In the genomic region with DNA sequence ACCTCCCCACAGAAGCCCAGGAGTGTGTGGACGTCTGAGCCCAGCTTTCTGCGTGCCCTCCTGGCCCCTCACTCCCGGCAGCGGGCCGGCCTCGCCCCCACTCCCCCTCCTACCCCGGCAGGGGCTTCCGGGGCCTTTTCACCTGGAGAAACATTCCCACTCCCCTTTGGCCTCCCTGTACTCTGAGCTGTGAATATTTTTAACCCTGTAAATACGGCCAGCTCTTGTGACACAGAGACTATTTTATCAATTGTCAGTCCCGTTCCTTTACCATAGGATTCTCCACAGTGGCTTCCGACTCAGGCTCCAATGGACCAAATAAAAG, we compare ENCODE assay signal across 1 cellular context.
TF ChIP-seq lines count a peak whose summit lies in the region.

No MANE protein-coding gene starts in this region.

TF ChIP-seq in HepG2, 621 proteins besides CTCF, POLR2A, EP300 and RAD21 (continued from another document and continues in another):
- TF ChIP-seq, protein P1, sequence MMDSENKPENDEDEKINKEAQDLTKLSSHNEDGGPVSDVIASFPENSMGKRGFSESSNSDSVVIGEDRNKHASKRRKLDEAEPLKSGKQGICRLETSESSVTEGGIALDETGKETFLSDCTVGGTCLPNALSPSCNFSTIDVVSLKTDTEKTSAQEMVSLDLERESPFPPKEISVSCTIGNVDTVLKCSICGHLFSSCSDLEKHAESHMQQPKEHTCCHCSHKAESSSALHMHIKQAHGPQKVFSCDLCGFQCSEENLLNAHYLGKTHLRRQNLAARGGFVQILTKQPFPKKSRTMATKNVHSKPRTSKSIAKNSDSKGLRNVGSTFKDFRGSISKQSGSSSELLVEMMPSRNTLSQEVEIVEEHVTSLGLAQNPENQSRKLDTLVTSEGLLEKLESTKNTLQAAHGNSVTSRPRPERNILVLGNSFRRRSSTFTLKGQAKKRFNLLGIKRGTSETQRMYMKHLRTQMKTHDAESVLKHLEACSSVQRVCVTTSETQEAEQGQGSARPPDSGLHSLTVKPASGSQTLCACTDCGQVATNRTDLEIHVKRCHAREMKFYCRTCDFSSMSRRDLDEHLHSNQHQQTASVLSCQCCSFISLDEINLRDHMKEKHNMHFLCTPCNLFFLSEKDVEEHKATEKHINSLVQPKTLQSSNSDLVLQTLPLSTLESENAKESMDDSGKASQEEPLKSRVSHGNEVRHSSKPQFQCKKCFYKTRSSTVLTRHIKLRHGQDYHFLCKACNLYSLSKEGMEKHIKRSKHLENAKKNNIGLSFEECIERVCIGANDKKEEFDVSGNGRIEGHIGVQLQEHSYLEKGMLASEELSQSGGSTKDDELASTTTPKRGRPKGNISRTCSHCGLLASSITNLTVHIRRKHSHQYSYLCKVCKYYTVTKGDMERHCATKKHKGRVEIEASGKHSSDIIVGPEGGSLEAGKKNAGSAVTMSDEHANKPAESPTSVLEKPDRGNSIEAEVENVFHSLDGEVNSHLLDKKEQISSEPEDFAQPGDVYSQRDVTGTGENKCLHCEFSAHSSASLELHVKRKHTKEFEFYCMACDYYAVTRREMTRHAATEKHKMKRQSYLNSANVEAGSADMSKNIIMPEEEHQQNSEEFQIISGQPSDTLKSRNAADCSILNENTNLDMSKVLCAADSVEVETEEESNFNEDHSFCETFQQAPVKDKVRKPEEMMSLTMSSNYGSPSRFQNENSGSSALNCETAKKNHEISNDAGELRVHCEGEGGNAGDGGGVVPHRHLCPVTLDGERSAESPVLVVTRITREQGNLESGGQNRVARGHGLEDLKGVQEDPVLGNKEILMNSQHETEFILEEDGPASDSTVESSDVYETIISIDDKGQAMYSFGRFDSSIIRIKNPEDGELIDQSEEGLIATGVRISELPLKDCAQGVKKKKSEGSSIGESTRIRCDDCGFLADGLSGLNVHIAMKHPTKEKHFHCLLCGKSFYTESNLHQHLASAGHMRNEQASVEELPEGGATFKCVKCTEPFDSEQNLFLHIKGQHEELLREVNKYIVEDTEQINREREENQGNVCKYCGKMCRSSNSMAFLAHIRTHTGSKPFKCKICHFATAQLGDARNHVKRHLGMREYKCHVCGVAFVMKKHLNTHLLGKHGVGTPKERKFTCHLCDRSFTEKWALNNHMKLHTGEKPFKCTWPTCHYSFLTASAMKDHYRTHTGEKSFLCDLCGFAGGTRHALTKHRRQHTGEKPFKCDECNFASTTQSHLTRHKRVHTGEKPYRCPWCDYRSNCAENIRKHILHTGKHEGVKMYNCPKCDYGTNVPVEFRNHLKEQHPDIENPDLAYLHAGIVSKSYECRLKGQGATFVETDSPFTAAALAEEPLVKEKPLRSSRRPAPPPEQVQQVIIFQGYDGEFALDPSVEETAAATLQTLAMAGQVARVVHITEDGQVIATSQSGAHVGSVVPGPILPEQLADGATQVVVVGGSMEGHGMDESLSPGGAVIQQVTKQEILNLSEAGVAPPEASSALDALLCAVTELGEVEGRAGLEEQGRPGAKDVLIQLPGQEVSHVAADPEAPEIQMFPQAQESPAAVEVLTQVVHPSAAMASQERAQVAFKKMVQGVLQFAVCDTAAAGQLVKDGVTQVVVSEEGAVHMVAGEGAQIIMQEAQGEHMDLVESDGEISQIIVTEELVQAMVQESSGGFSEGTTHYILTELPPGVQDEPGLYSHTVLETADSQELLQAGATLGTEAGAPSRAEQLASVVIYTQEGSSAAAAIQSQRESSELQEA (CRISPR knock-in tag; IDR thresholded peaks at IDR 0.05; ENCODE audit: not compliant biosample characterization): no peak
- TF ChIP-seq ZNF251 (CRISPR knock-in tag; IDR thresholded peaks at IDR 0.05) (no peak), MEF2D (CRISPR knock-in tag; IDR thresholded peaks at IDR 0.05) (peak; percentile 28; the same call in 1 of the 2 replicates), KLF16 (CRISPR knock-in tag; IDR thresholded peaks at IDR 0.05) (no peak), ZNF747 (CRISPR knock-in tag; IDR thresholded peaks at IDR 0.05; ENCODE audit: borderline replicate concordance) (no peak), RORA (CRISPR knock-in tag; IDR thresholded peaks at IDR 0.05) (no peak), ATF7 (IDR thresholded peaks at IDR 0.05) (no peak), ATF7 (CRISPR knock-in tag; IDR thresholded peaks at IDR 0.05) (no peak), ZNF441 (CRISPR knock-in tag; IDR thresholded peaks at IDR 0.05; ENCODE audit: borderline replicate concordance) (no peak), ZNF850 (CRISPR knock-in tag; conservative IDR thresholded peaks at IDR 0.05) (peak; percentile 99), TSC22D2 (CRISPR knock-in tag; IDR thresholded peaks at IDR 0.05; ENCODE audit: borderline replicate concordance) (no peak), SIN3B (IDR thresholded peaks at IDR 0.05; ENCODE audit: low read length) (no peak), SP5 (CRISPR knock-in tag; IDR thresholded peaks at IDR 0.05; ENCODE audit: borderline replicate concordance, low read depth) (no peak), ZBTB42 (CRISPR knock-in tag; IDR thresholded peaks at IDR 0.05) (no peak), PAWR (CRISPR knock-in tag; IDR thresholded peaks at IDR 0.05; ENCODE audit: borderline replicate concordance) (no peak), ESRRA (CRISPR knock-in tag; IDR thresholded peaks at IDR 0.05; ENCODE audit: low read depth) (no peak), ZNF619 (CRISPR knock-in tag; IDR thresholded peaks at IDR 0.05) (no peak), ZBTB21 (CRISPR knock-in tag; IDR thresholded peaks at IDR 0.05) (no peak), XBP1 (CRISPR knock-in tag; IDR thresholded peaks at IDR 0.05) (no peak), ZSCAN12 (CRISPR knock-in tag; IDR thresholded peaks at IDR 0.05) (no peak), SATB2 (CRISPR knock-in tag; IDR thresholded peaks at IDR 0.05) (no peak), ATM (IDR thresholded peaks at IDR 0.05; ENCODE audit: borderline replicate concordance) (no peak), HNF4A (CRISPR knock-in tag; IDR thresholded peaks at IDR 0.05) (0 out of 2 replicates have a peak, but pooled peaks have one; percentile 10), CENPX (CRISPR knock-in tag; IDR thresholded peaks at IDR 0.05) (no peak), ZNF564 (CRISPR knock-in tag; IDR thresholded peaks at IDR 0.05) (no peak), PPARG (CRISPR knock-in tag; conservative IDR thresholded peaks at IDR 0.05) (peak; percentile 83; the same call in 1 of the 2 replicates), GATAD2A (CRISPR knock-in tag; IDR thresholded peaks at IDR 0.05) (0 out of 2 replicates have a peak, but pooled peaks have one; percentile 11), KDM4B (CRISPR knock-in tag; IDR thresholded peaks at IDR 0.05) (no peak), ZNF558 (CRISPR knock-in tag; IDR thresholded peaks at IDR 0.05; ENCODE audit: borderline replicate concordance) (no peak), MIXL1 (CRISPR knock-in tag; IDR thresholded peaks at IDR 0.05) (no peak), SALL1 (CRISPR knock-in tag; IDR thresholded peaks at IDR 0.05) (no peak; the same call in 1 of the 2 replicates), ZNF652 (CRISPR knock-in tag; IDR thresholded peaks at IDR 0.05; ENCODE audit: borderline replicate concordance, low read depth) (peak; percentile 91), RXRB (CRISPR knock-in tag; IDR thresholded peaks at IDR 0.05; ENCODE audit: borderline replicate concordance) (peak; percentile 33; the same call in 1 of the 2 replicates), THYN1 (CRISPR knock-in tag; IDR thresholded peaks at IDR 0.05; ENCODE audit: borderline replicate concordance, low read depth) (no peak), NR3C1 (CRISPR knock-in tag; IDR thresholded peaks at IDR 0.05) (no peak), NFYC (CRISPR knock-in tag; IDR thresholded peaks at IDR 0.05) (no peak), HNRNPL (IDR thresholded peaks at IDR 0.05; ENCODE audit: low read depth, low read length) (peak; percentile 79; the same call in 1 of the 2 replicates), SETDB1 (CRISPR knock-in tag; IDR thresholded peaks at IDR 0.05; ENCODE audit: borderline replicate concordance) (no peak)
- TF ChIP-seq, protein P2, sequence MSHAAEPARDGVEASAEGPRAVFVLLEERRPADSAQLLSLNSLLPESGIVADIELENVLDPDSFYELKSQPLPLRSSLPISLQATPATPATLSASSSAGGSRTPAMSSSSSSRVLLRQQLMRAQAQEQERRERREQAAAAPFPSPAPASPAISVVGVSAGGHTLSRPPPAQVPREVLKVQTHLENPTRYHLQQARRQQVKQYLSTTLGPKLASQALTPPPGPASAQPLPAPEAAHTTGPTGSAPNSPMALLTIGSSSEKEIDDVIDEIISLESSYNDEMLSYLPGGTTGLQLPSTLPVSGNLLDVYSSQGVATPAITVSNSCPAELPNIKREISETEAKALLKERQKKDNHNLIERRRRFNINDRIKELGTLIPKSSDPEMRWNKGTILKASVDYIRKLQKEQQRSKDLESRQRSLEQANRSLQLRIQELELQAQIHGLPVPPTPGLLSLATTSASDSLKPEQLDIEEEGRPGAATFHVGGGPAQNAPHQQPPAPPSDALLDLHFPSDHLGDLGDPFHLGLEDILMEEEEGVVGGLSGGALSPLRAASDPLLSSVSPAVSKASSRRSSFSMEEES (CRISPR knock-in tag; IDR thresholded peaks at IDR 0.05): no peak
- TF ChIP-seq, protein P3, sequence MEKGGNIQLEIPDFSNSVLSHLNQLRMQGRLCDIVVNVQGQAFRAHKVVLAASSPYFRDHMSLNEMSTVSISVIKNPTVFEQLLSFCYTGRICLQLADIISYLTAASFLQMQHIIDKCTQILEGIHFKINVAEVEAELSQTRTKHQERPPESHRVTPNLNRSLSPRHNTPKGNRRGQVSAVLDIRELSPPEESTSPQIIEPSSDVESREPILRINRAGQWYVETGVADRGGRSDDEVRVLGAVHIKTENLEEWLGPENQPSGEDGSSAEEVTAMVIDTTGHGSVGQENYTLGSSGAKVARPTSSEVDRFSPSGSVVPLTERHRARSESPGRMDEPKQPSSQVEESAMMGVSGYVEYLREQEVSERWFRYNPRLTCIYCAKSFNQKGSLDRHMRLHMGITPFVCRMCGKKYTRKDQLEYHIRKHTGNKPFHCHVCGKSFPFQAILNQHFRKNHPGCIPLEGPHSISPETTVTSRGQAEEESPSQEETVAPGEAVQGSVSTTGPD (CRISPR knock-in tag; IDR thresholded peaks at IDR 0.05): no peak
- TF ChIP-seq, protein P4, sequence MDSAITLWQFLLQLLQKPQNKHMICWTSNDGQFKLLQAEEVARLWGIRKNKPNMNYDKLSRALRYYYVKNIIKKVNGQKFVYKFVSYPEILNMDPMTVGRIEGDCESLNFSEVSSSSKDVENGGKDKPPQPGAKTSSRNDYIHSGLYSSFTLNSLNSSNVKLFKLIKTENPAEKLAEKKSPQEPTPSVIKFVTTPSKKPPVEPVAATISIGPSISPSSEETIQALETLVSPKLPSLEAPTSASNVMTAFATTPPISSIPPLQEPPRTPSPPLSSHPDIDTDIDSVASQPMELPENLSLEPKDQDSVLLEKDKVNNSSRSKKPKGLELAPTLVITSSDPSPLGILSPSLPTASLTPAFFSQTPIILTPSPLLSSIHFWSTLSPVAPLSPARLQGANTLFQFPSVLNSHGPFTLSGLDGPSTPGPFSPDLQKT (CRISPR knock-in tag; IDR thresholded peaks at IDR 0.05; ENCODE audit: borderline replicate concordance): no peak
- TF ChIP-seq, protein P5, sequence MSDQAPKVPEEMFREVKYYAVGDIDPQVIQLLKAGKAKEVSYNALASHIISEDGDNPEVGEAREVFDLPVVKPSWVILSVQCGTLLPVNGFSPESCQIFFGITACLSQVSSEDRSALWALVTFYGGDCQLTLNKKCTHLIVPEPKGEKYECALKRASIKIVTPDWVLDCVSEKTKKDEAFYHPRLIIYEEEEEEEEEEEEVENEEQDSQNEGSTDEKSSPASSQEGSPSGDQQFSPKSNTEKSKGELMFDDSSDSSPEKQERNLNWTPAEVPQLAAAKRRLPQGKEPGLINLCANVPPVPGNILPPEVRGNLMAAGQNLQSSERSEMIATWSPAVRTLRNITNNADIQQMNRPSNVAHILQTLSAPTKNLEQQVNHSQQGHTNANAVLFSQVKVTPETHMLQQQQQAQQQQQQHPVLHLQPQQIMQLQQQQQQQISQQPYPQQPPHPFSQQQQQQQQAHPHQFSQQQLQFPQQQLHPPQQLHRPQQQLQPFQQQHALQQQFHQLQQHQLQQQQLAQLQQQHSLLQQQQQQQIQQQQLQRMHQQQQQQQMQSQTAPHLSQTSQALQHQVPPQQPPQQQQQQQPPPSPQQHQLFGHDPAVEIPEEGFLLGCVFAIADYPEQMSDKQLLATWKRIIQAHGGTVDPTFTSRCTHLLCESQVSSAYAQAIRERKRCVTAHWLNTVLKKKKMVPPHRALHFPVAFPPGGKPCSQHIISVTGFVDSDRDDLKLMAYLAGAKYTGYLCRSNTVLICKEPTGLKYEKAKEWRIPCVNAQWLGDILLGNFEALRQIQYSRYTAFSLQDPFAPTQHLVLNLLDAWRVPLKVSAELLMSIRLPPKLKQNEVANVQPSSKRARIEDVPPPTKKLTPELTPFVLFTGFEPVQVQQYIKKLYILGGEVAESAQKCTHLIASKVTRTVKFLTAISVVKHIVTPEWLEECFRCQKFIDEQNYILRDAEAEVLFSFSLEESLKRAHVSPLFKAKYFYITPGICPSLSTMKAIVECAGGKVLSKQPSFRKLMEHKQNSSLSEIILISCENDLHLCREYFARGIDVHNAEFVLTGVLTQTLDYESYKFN (CRISPR knock-in tag; conservative IDR thresholded peaks at IDR 0.05): peak; percentile 72
- TF ChIP-seq, protein P6, sequence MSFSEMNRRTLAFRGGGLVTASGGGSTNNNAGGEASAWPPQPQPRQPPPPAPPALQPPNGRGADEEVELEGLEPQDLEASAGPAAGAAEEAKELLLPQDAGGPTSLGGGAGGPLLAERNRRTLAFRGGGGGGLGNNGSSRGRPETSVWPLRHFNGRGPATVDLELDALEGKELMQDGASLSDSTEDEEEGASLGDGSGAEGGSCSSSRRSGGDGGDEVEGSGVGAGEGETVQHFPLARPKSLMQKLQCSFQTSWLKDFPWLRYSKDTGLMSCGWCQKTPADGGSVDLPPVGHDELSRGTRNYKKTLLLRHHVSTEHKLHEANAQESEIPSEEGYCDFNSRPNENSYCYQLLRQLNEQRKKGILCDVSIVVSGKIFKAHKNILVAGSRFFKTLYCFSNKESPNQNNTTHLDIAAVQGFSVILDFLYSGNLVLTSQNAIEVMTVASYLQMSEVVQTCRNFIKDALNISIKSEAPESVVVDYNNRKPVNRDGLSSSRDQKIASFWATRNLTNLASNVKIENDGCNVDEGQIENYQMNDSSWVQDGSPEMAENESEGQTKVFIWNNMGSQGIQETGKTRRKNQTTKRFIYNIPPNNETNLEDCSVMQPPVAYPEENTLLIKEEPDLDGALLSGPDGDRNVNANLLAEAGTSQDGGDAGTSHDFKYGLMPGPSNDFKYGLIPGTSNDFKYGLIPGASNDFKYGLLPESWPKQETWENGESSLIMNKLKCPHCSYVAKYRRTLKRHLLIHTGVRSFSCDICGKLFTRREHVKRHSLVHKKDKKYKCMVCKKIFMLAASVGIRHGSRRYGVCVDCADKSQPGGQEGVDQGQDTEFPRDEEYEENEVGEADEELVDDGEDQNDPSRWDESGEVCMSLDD (CRISPR knock-in tag; IDR thresholded peaks at IDR 0.05; ENCODE audit: borderline replicate concordance): no peak
- TF ChIP-seq, protein P7, sequence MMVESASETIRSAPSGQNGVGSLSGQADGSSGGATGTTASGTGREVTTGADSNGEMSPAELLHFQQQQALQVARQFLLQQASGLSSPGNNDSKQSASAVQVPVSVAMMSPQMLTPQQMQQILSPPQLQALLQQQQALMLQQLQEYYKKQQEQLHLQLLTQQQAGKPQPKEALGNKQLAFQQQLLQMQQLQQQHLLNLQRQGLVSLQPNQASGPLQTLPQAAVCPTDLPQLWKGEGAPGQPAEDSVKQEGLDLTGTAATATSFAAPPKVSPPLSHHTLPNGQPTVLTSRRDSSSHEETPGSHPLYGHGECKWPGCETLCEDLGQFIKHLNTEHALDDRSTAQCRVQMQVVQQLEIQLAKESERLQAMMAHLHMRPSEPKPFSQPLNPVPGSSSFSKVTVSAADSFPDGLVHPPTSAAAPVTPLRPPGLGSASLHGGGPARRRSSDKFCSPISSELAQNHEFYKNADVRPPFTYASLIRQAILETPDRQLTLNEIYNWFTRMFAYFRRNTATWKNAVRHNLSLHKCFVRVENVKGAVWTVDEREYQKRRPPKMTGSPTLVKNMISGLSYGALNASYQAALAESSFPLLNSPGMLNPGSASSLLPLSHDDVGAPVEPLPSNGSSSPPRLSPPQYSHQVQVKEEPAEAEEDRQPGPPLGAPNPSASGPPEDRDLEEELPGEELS (CRISPR knock-in tag; IDR thresholded peaks at IDR 0.05): no peak
